ENCODE assay signal across 8 cellular contexts in the genomic region with DNA sequence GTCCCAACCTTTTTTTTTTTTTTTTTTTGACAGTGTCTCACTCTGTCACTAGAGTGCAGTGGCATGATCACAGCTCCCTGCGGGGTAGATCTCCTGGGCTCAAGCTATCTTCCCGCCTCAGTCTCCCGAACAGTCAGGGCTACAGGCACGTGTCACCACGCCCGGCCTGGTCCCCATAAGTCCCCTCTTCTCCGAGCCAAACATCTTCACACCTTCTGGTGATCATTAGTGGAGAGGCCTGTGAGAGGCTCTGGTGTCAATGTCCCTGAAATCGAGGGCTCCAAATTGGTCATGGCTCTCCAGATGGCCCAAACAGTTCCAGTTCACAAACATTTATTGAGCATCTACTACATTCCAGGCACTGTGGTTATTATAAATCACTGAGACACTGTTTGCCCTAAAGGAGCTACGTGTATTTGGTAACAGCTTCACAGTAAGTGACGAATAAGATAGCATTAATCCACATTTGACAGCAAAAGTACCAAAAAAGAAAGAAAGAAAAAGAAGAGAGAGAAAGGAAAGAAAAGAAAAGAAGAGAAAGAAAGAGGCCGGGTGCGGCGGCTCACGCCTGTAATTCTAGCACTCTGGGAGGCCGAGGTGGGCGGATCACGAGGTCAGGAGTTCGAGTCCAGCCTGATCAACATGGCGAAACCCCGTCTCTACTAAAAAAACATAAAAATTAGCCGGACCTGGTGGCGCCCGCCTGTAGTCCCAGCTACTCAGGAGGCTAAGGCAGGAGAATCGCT. TPM values are rescaled to one million over a fixed set of nuclear protein-coding genes. Genes with fewer than 3 reads are reported as not detected.
DNase-seq lines count a peak whose midpoint lies in the region; ATAC-seq, FAIRE-seq and TF ChIP-seq lines count a peak whose summit lies in the region.

No MANE protein-coding gene starts in this region.

- POLR2A ChIA-PET in K562 (lab: Yijun Ruan, JAX) = interaction anchor here (0.6 to 4.0 kb wide), 23 partner anchors 9 to 732 kb away, joined by 3 to 46 read pairs (median 4); a partner anchor contains a TSS

- no peak for TF ChIP-seq EP300 in K562 (IDR thresholded peaks at IDR 0.05; ENCODE audit: low read length)
- no peak for TF ChIP-seq EP300 in transverse colon (IDR thresholded peaks at IDR 0.05; ENCODE audit: low read depth)

- peaks cover 2% of the 10 kb centered on the region for H3K27me3 Mint-ChIP-seq in activated CD4-positive, alpha-beta T cell treated with anti-CD3 and anti-CD28 coated beads, Interleukin-2, amount 10 ng/mL, durations not matched to agents 24 days and 14 days

- peak overlapping the region in 1 of 2 experiments; percentile 49 for H2BK12ac ChIP-seq in mesenchymal stem cell (ENCODE audit: low read length in 2 of 2)

- no peak overlapping the region for H3K14ac ChIP-seq in mesenchymal stem cell (ENCODE audit: low read length in 2 of 2)

- TF ChIP-seq CTCF in K562 (IDR thresholded peaks at IDR 0.05 in 2 of 3, conservative IDR thresholded peaks at IDR 0.05 in 1 of 3; ENCODE audit: insufficient read depth in 2 of 3, low read depth in 1 of 3, low read length in 3 of 3) (no peak), transverse colon (IDR thresholded peaks at IDR 0.05) (no peak)

- no peaks in the 10 kb centered on the region for H3K9me3 Mint-ChIP-seq in activated CD4-positive, alpha-beta T cell treated with anti-CD3 and anti-CD28 coated beads, Interleukin-2, amount 10 ng/mL, durations not matched to agents 24 days and 14 days

- H4K8ac ChIP-seq in mesenchymal stem cell (ENCODE audit: low read length) = peak overlapping the region; percentile 9

- H3K27ac ChIP-seq in K562 (ENCODE audit: extremely low read depth, low read depth, low read length) (peak overlapping the region; percentile 98), mesenchymal stem cell (ENCODE audit: low read length, poor library complexity, severe bottlenecking) (peak overlapping the region; percentile 76), transverse colon (peak overlapping the region; percentile 87 to 92 (median 89))

- H4K20me1 ChIP-seq in K562 (replicated peaks; ENCODE audit: control insufficient read depth, insufficient read depth, low read length) = 0 out of 2 replicates have a peak, but pooled peaks cover 2% of the 10 kb centered on the region

- peak; percentile 61 for DNase-seq in activated CD4-positive, alpha-beta T cell treated with anti-CD3 and anti-CD28 coated beads, Interleukin-2, amount 10 ng/mL, durations not matched to agents 24 days and 14 days
- DNase-seq in activated CD4-positive, alpha-beta T cell treated with anti-CD3 and anti-CD28 coated beads for 4 hours = no peak
- DNase-seq in K562 (ENCODE audit: extremely low read depth in 1 of 4, low spot score in 3 of 4) (peak in 2 of 4 experiments; percentile 32 to 49), mesenchymal stem cell (peak; percentile 14), transverse colon (no peak), NCI-H2196 treated with DMSO at 0.1 percent for 48 hours (lab: John Stamatoyannopoulos, UW; ENCODE audit: unreplicated experiment) (no peak)

- TF ChIP-seq RAD21 in K562 (CRISPR knock-in tag; conservative IDR thresholded peaks at IDR 0.05 in 1 of 2, IDR thresholded peaks at IDR 0.05 in 1 of 2) = no peak

- H3K4me3 ChIP-seq in K562 = peak overlapping the region; percentile 81
- peak overlapping the region; percentile 95 to 96 for H3K4me3 ChIP-seq in mesenchymal stem cell (ENCODE audit: insufficient read depth in 1 of 2, low read depth in 1 of 2, low read length in 2 of 2)
- H3K4me3 ChIP-seq in transverse colon = peak overlapping the region; percentile 51 to 88 (median 81)

- CTCF ChIA-PET in K562 (lab: Yijun Ruan, JAX; ENCODE audit: low intra/inter-chr PET ratio) = interaction anchor here (0.7 kb wide), 1 partner anchor 76 kb away, joined by 4 read pairs; no protein-coding TSS in a partner anchor

- peak; percentile 56 for FAIRE-seq in K562 (lab: Jason Lieb, UNC)

- H2AK5ac ChIP-seq in mesenchymal stem cell (ENCODE audit: low read length, severe bottlenecking) = peak overlapping the region; percentile 69

- H3K9me3 ChIP-seq in K562 (replicated peaks; ENCODE audit: control insufficient read depth, insufficient read depth, low read depth, low read length) = no peaks in the 10 kb centered on the region
- no peaks in the 10 kb centered on the region for H3K9me3 ChIP-seq in mesenchymal stem cell (ENCODE audit: control insufficient read depth, low read length)
- H3K9me3 ChIP-seq in transverse colon = no peaks in the 10 kb centered on the region

- ATAC-seq in K562 (peak; percentile 5), GM19328 (IDR thresholded peaks at IDR 0.05; ENCODE audit: unreplicated experiment) (no peak), GM18498 (IDR thresholded peaks at IDR 0.05; ENCODE audit: unreplicated experiment) (no peak)

- H2BK120ac ChIP-seq in mesenchymal stem cell (ENCODE audit: low read depth, low read length) = peak overlapping the region; percentile 67

- peaks cover 29% of the 10 kb centered on the region for H3K36me3 Mint-ChIP-seq in activated CD4-positive, alpha-beta T cell treated with anti-CD3 and anti-CD28 coated beads, Interleukin-2, amount 10 ng/mL, durations not matched to agents 24 days and 14 days (ENCODE audit: low read depth)

- H2AFZ ChIP-seq in K562 (ENCODE audit: low read depth, low read length) = peak overlapping the region; percentile 96
- H2AFZ ChIP-seq in mesenchymal stem cell (ENCODE audit: low read depth, low read length) = no peak overlapping the region

- peak overlapping the region in 1 of 2 experiments; percentile 84 for H3K4ac ChIP-seq in mesenchymal stem cell (ENCODE audit: low read depth in 1 of 2, low read length in 2 of 2)

- H3K79me1 ChIP-seq in mesenchymal stem cell (replicated peaks; ENCODE audit: low read length, poor library complexity, severe bottlenecking) = peaks cover 3% of the 10 kb centered on the region

- H3K4me2 ChIP-seq in K562 (ENCODE audit: insufficient read depth, low read length) (peak overlapping the region; percentile 100), mesenchymal stem cell (ENCODE audit: low read length, poor library complexity, severe bottlenecking) (no peak overlapping the region)

- H3K9ac ChIP-seq in K562 (ENCODE audit: insufficient read depth in 1 of 2, low read depth in 2 of 2, low read length in 2 of 2) = peak overlapping the region; percentile 97 to 99
- H3K9ac ChIP-seq in mesenchymal stem cell (ENCODE audit: low read length) = peak overlapping the region; percentile 98

- BruUV-seq in K562 (replicated peaks; lab: Mats Ljungman, UMichigan) = TSS peak; percentile 82

- H3K4me1 Mint-ChIP-seq in activated CD4-positive, alpha-beta T cell treated with anti-CD3 and anti-CD28 coated beads, Interleukin-2, amount 10 ng/mL, durations not matched to agents 24 days and 14 days = peaks cover 16% of the 10 kb centered on the region

- in situ Hi-C loops in K562 (cut with MboI) = no loop called here
- in situ Hi-C loops in transverse colon (cut with MboI; ENCODE audit: low pct_ligation_motif_present in 1 of 4, low pct_unique_long_range_greater_than_20kb in 1 of 4, low sequenced_read_pairs in 3 of 4) = no loop called here

- H3K4me3 Mint-ChIP-seq in activated CD4-positive, alpha-beta T cell treated with anti-CD3 and anti-CD28 coated beads, Interleukin-2, amount 10 ng/mL, durations not matched to agents 24 days and 14 days = peak overlapping the region; percentile 100

- H3K4me1 ChIP-seq in K562 (replicated peaks in 1 of 2; ENCODE audit: control insufficient read depth in 2 of 2, insufficient read depth in 2 of 2, low read length in 2 of 2) (peaks cover 12 to 13% of the 10 kb centered on the region in 2 experiments; a peak in 3 of 5 replicates), mesenchymal stem cell (ENCODE audit: control insufficient read depth, insufficient read depth, low read depth, low read length) (peaks cover 5% of the 10 kb centered on the region), transverse colon (peaks cover 7 to 20% (median 12%) of the 10 kb centered on the region in 4 donors)

- peak overlapping the region; percentile 93 for H3K27ac Mint-ChIP-seq in activated CD4-positive, alpha-beta T cell treated with anti-CD3 and anti-CD28 coated beads, Interleukin-2, amount 10 ng/mL, durations not matched to agents 24 days and 14 days

- H3K36me3 ChIP-seq in K562 (ENCODE audit: control insufficient read depth, insufficient read depth, low read length) = peaks cover 35% of the 10 kb centered on the region
- H3K36me3 ChIP-seq in mesenchymal stem cell (ENCODE audit: control insufficient read depth in 1 of 2, insufficient read depth in 2 of 2, low read depth in 1 of 2, low read length in 2 of 2) = peaks cover 11 to 21% of the 10 kb centered on the region in 2 experiments
- peaks cover 0 to 14% (median 6%) of the 10 kb centered on the region in 4 donors for H3K36me3 ChIP-seq in transverse colon

- H3K18ac ChIP-seq in mesenchymal stem cell (ENCODE audit: low read depth in 1 of 2, low read length in 2 of 2) = peak overlapping the region in 1 of 2 experiments; percentile 60

- no peaks in the 10 kb centered on the region for H3K27me3 ChIP-seq in K562 (ENCODE audit: control insufficient read depth in 2 of 2, insufficient read depth in 2 of 2, low read length in 2 of 2)
- H3K27me3 ChIP-seq in mesenchymal stem cell (ENCODE audit: control insufficient read depth in 1 of 2, insufficient read depth in 1 of 2, low read length in 2 of 2) = no peaks in the 10 kb centered on the region
- H3K27me3 ChIP-seq in transverse colon = no peaks in the 10 kb centered on the region

- H2BK15ac ChIP-seq in mesenchymal stem cell (ENCODE audit: low read depth, poor library complexity, severe bottlenecking) = no peak overlapping the region

- peaks cover 4% of the 10 kb centered on the region for H3K9me1 ChIP-seq in K562 (ENCODE audit: control insufficient read depth, insufficient read depth, low read length)

- peaks cover 48% of the 10 kb centered on the region for H3K79me2 ChIP-seq in K562 (ENCODE audit: control insufficient read depth, insufficient read depth, low read length)

- intact Hi-C loops in activated CD4-positive, alpha-beta T cell treated with anti-CD3 and anti-CD28 coated beads, Interleukin-2, amount 10 ng/mL, durations not matched to agents 24 days and 14 days (cut with micrococcal nuclease) = loop anchor here (1.0 to 5.0 kb wide), 3 partner anchors 28 to 125 kb away; a partner anchor contains a TSS
- intact Hi-C loops in K562 (cut with micrococcal nuclease) (loop anchor here (2.0 kb wide), 2 partner anchors 14 to 38 kb away; no protein-coding TSS in a partner anchor), transverse colon (cut with DNase I; ENCODE audit: low total_unique reads) (no loop called here)

- no peak overlapping the region for H3K23ac ChIP-seq in mesenchymal stem cell (ENCODE audit: low read length in 2 of 2)

- H2BK5ac ChIP-seq in mesenchymal stem cell (ENCODE audit: low read depth, low read length, poor library complexity, severe bottlenecking) = no peak overlapping the region

- peak overlapping the region; percentile 15 for H4K91ac ChIP-seq in mesenchymal stem cell (ENCODE audit: low read length)

- 19% methylated on average over 23 of the region's 24 CpGs for WGBS in K562 (ENCODE audit: insufficient coverage, low coverage, missing lambda C conversion rate)
- WGBS in mesenchymal stem cell = 72% methylated on average over 21 of the region's 24 CpGs
- whole genome bisulfite sequencing in transverse colon (ENCODE audit: low coverage in 1 of 2), 2 donors = 39 to 47% methylated on average over 16 to 24 of the region's 24 CpGs

- TF ChIP-seq POLR2A in K562 (conservative IDR thresholded peaks at IDR 0.05) (no peak), transverse colon (IDR thresholded peaks at IDR 0.05) (no peak)

RNA-seq across cellular contexts. Expression of a gene that starts 0.9 kb away (rescaled TPM):
- total RNA-seq in activated CD4-positive, alpha-beta T cell treated with anti-CD3 and anti-CD28 coated beads, Interleukin-2, amount 10 ng/mL, durations not matched to agents 24 days and 14 days = 119 and 122 TPM in 2 replicates
- 89.8 and 171 TPM in 2 replicates for total RNA-seq in K562 (2011; cell fraction: chromatin; rRNA removed; ENCODE audit: low replicate concordance)
- total RNA-seq in K562 (2011; cell fraction: nucleolus; rRNA removed) = 62.5 and 62.7 TPM in 2 replicates
- total RNA-seq in K562 (2011; cell fraction: nucleoplasm; rRNA removed) = 108 and 147 TPM in 2 replicates
- total RNA-seq in K562 (2014; rRNA removed) (116 and 131 TPM in 2 replicates), K562 (2014; rRNA removed; fragmentation: Illumina TruSeq; extraction: Trizol) (226 and 256 TPM in 2 replicates), K562 (2015; rRNA removed; fragmentation: Illumina TruSeq; extraction: Trizol) (158 and 173 TPM in 2 replicates), K562 (2021) (179 and 180 TPM in 2 replicates), transverse colon (10 to 100 TPM in 3 of 4 donors, 1 to 10 TPM in 1; 3.0 to 37.0 (median 33.7) TPM)
- polyA plus RNA-seq in K562 (2011; rRNA removed) (197 and 262 TPM in 2 replicates), K562 (2014; fragmentation: Illumina TruSeq; extraction: Trizol) (146 and 154 TPM in 2 replicates), K562 (2014; fragmentation: Nextera tagmentation; extraction: Ambion mirVana) (100 to 1,000 TPM; 676 to 744 TPM), K562 (2014; rRNA removed) (155 and 178 TPM in 2 replicates)
- polyA plus RNA-seq in K562 (2011; cell fraction: cytosol; rRNA removed) = 61.6 and 97.5 TPM in 2 replicates
- 58.4 and 74.7 TPM in 2 replicates for polyA plus RNA-seq in K562 (2011; cell fraction: nucleus; rRNA removed)
- polyA plus RNA-seq in K562 (2012) = 85.8 and 148 TPM in 2 replicates
- polyA minus RNA-seq in K562 (2011; rRNA and poly(A)+ RNA removed) = 94.8 and 116 TPM in 2 replicates
- 31.9 and 42.0 TPM in 2 replicates for polyA minus RNA-seq in K562 (2011; cell fraction: cytosol; rRNA and poly(A)+ RNA removed)
- polyA minus RNA-seq in K562 (2011; cell fraction: nucleus; rRNA and poly(A)+ RNA removed) = 29.8 and 43.9 TPM in 2 replicates
- polyA plus RNA-seq in mesenchymal stem cell (2013, experiment 1 of 2) = 63.8 TPM
- polyA plus RNA-seq in mesenchymal stem cell (2013, experiment 2 of 2) = 69.6 TPM

RNA-seq across cellular contexts. Expression of a gene that starts 8.1 kb away (rescaled TPM):
- not detected in 2 replicates for total RNA-seq in activated CD4-positive, alpha-beta T cell treated with anti-CD3 and anti-CD28 coated beads, Interleukin-2, amount 10 ng/mL, durations not matched to agents 24 days and 14 days
- total RNA-seq in K562 (2011; cell fraction: chromatin; rRNA removed; ENCODE audit: low replicate concordance) = 0.65 and 1.6 TPM in 2 replicates
- total RNA-seq in K562 (2011; cell fraction: nucleolus; rRNA removed) = 1.4 and 1.7 TPM in 2 replicates
- 0.92 and 1.5 TPM in 2 replicates for total RNA-seq in K562 (2011; cell fraction: nucleoplasm; rRNA removed)
- total RNA-seq in K562 (2014; rRNA removed) (0.54 and 0.69 TPM in 2 replicates), K562 (2014; rRNA removed; fragmentation: Illumina TruSeq; extraction: Trizol) (0.16 and 0.22 TPM in 2 replicates), K562 (2015; rRNA removed; fragmentation: Illumina TruSeq; extraction: Trizol) (0.15 and 0.22 TPM in 2 replicates), K562 (2021) (0.42 and 0.54 TPM in 2 replicates), transverse colon (100 to 1,000 TPM in 3 of 4 donors, 10 to 100 TPM in 1; 73.2 to 166 (median 115) TPM)
- polyA plus RNA-seq in K562 (2011; rRNA removed) (0.28 and 0.43 TPM in 2 replicates), K562 (2014; fragmentation: Illumina TruSeq; extraction: Trizol) (0.40 and 0.45 TPM in 2 replicates), K562 (2014; fragmentation: Nextera tagmentation; extraction: Ambion mirVana) (under 1 TPM in 1 of 2 experiments, not detected in 1; 0.03 TPM), K562 (2014; rRNA removed) (0.33 and 0.39 TPM in 2 replicates)
- polyA plus RNA-seq in K562 (2011; cell fraction: cytosol; rRNA removed) = 0.24 and 0.48 TPM in 2 replicates
- polyA plus RNA-seq in K562 (2011; cell fraction: nucleus; rRNA removed) = 0.65 and 1.5 TPM in 2 replicates
- polyA plus RNA-seq in K562 (2012) = 0.33 and 0.69 TPM in 2 replicates
- polyA minus RNA-seq in K562 (2011; rRNA and poly(A)+ RNA removed) = 0.27 and 0.60 TPM in 2 replicates
- 0.38 TPM in 1 of 2 replicates, not detected in the other for polyA minus RNA-seq in K562 (2011; cell fraction: cytosol; rRNA and poly(A)+ RNA removed)
- 0.56 and 0.81 TPM in 2 replicates for polyA minus RNA-seq in K562 (2011; cell fraction: nucleus; rRNA and poly(A)+ RNA removed)
- 10.1 TPM for polyA plus RNA-seq in mesenchymal stem cell (2013, experiment 1 of 2)
- polyA plus RNA-seq in mesenchymal stem cell (2013, experiment 2 of 2) = 9.6 TPM

RNA-seq across cellular contexts. Expression of a gene that starts 28.0 kb away (rescaled TPM):
- total RNA-seq in activated CD4-positive, alpha-beta T cell treated with anti-CD3 and anti-CD28 coated beads, Interleukin-2, amount 10 ng/mL, durations not matched to agents 24 days and 14 days = 34.2 and 36.1 TPM in 2 replicates
- 80.9 and 81.4 TPM in 2 replicates for total RNA-seq in K562 (2011; cell fraction: chromatin; rRNA removed; ENCODE audit: low replicate concordance)
- total RNA-seq in K562 (2011; cell fraction: nucleolus; rRNA removed) = 51.8 and 56.9 TPM in 2 replicates
- 46.3 and 49.2 TPM in 2 replicates for total RNA-seq in K562 (2011; cell fraction: nucleoplasm; rRNA removed)
- total RNA-seq in K562 (2014; rRNA removed) (64.4 and 76.9 TPM in 2 replicates), K562 (2014; rRNA removed; fragmentation: Illumina TruSeq; extraction: Trizol) (51.4 and 56.3 TPM in 2 replicates), K562 (2015; rRNA removed; fragmentation: Illumina TruSeq; extraction: Trizol) (61.6 and 63.4 TPM in 2 replicates), K562 (2021) (85.1 and 85.9 TPM in 2 replicates), transverse colon (100 to 1,000 TPM; 118 to 285 (median 184) TPM)
- polyA plus RNA-seq in K562 (2011; rRNA removed) (47.7 and 102 TPM in 2 replicates), K562 (2014; fragmentation: Illumina TruSeq; extraction: Trizol) (119 and 131 TPM in 2 replicates), K562 (2014; fragmentation: Nextera tagmentation; extraction: Ambion mirVana) (10 to 100 TPM; 27.5 to 35.1 TPM), K562 (2014; rRNA removed) (63.5 and 70.8 TPM in 2 replicates)
- 51.2 and 51.7 TPM in 2 replicates for polyA plus RNA-seq in K562 (2011; cell fraction: cytosol; rRNA removed)
- polyA plus RNA-seq in K562 (2011; cell fraction: nucleus; rRNA removed) = 83.3 and 107 TPM in 2 replicates
- 97.9 and 111 TPM in 2 replicates for polyA plus RNA-seq in K562 (2012)
- 40.3 and 59.5 TPM in 2 replicates for polyA minus RNA-seq in K562 (2011; rRNA and poly(A)+ RNA removed)
- polyA minus RNA-seq in K562 (2011; cell fraction: cytosol; rRNA and poly(A)+ RNA removed) = 46.6 and 57.6 TPM in 2 replicates
- 16.6 and 28.9 TPM in 2 replicates for polyA minus RNA-seq in K562 (2011; cell fraction: nucleus; rRNA and poly(A)+ RNA removed)
- polyA plus RNA-seq in mesenchymal stem cell (2013, experiment 1 of 2) = 45.3 TPM
- 44.4 TPM for polyA plus RNA-seq in mesenchymal stem cell (2013, experiment 2 of 2)

RNA-seq across cellular contexts. Expression of a gene that starts 56.0 kb away (rescaled TPM):
- total RNA-seq in activated CD4-positive, alpha-beta T cell treated with anti-CD3 and anti-CD28 coated beads, Interleukin-2, amount 10 ng/mL, durations not matched to agents 24 days and 14 days = 0.14 and 0.68 TPM in 2 replicates
- 1.2 and 3.1 TPM in 2 replicates for total RNA-seq in K562 (2011; cell fraction: chromatin; rRNA removed; ENCODE audit: low replicate concordance)
- total RNA-seq in K562 (2011; cell fraction: nucleolus; rRNA removed) = 1.8 and 2.3 TPM in 2 replicates
- 0.73 and 1.3 TPM in 2 replicates for total RNA-seq in K562 (2011; cell fraction: nucleoplasm; rRNA removed)
- total RNA-seq in K562 (2014; rRNA removed) (0.16 TPM in 1 of 2 replicates, not detected in the other), K562 (2014; rRNA removed; fragmentation: Illumina TruSeq; extraction: Trizol) (0.07 TPM in 1 of 2 replicates, not detected in the other), K562 (2015; rRNA removed; fragmentation: Illumina TruSeq; extraction: Trizol) (0.07 and 0.15 TPM in 2 replicates), K562 (2021) (0.63 and 1.2 TPM in 2 replicates), transverse colon (1,000 to 10,000 TPM in 1 of 4 donors, 100 to 1,000 TPM in 3; 581 to 1,486 (median 902) TPM)
- polyA plus RNA-seq in K562 (2011; rRNA removed) (0.47 and 0.87 TPM in 2 replicates), K562 (2014; fragmentation: Illumina TruSeq; extraction: Trizol) (0.15 TPM in 1 of 2 replicates, not detected in the other), K562 (2014; fragmentation: Nextera tagmentation; extraction: Ambion mirVana) (not detected), K562 (2014; rRNA removed) (0.03 TPM in 1 of 2 replicates, not detected in the other)
- polyA plus RNA-seq in K562 (2011; cell fraction: cytosol; rRNA removed) = 0.94 and 1.2 TPM in 2 replicates
- 1.6 and 2.7 TPM in 2 replicates for polyA plus RNA-seq in K562 (2011; cell fraction: nucleus; rRNA removed)
- 0.35 and 1.9 TPM in 2 replicates for polyA plus RNA-seq in K562 (2012)
- 0.21 and 0.54 TPM in 2 replicates for polyA minus RNA-seq in K562 (2011; rRNA and poly(A)+ RNA removed)
- 0.67 TPM in 1 of 2 replicates, not detected in the other for polyA minus RNA-seq in K562 (2011; cell fraction: cytosol; rRNA and poly(A)+ RNA removed)
- 0.94 and 1.00 TPM in 2 replicates for polyA minus RNA-seq in K562 (2011; cell fraction: nucleus; rRNA and poly(A)+ RNA removed)
- 0.04 TPM for polyA plus RNA-seq in mesenchymal stem cell (2013, experiment 1 of 2)
- polyA plus RNA-seq in mesenchymal stem cell (2013, experiment 2 of 2) = 0.07 TPM

Comparison
In these comparisons a context has a peak if more than half of its experiments do, and no peak if none do; other contexts are left out.
1. DNase-seq: peak in activated CD4-positive, alpha-beta T cell treated with anti-CD3 and anti-CD28 coated beads, Interleukin-2, amount 10 ng/mL, durations not matched to agents 24 days and 14 days (single experiment) and mesenchymal stem cell (single experiment); none in activated CD4-positive, alpha-beta T cell treated with anti-CD3 and anti-CD28 coated beads for 4 hours (0 of 2), transverse colon (single experiment) and NCI-H2196 treated with DMSO at 0.1 percent for 48 hours (single experiment).
2. RNA of a gene that starts 8.1 kb away (total RNA-seq): 73.2 to 166 TPM in transverse colon; 0.15 to 1.7 TPM in K562 and not detected in activated CD4-positive, alpha-beta T cell treated with anti-CD3 and anti-CD28 coated beads, Interleukin-2, amount 10 ng/mL, durations not matched to agents 24 days and 14 days; every median in the first group is over 10 times any median in the second.
3. Peak in every context shown above with its lines, with median percentiles within 50 percentile points of each other: H3K27ac ChIP-seq and H3K4me3 ChIP-seq.